Comparison of ENCODE assay signal across 20 cellular contexts in the genomic region with DNA sequence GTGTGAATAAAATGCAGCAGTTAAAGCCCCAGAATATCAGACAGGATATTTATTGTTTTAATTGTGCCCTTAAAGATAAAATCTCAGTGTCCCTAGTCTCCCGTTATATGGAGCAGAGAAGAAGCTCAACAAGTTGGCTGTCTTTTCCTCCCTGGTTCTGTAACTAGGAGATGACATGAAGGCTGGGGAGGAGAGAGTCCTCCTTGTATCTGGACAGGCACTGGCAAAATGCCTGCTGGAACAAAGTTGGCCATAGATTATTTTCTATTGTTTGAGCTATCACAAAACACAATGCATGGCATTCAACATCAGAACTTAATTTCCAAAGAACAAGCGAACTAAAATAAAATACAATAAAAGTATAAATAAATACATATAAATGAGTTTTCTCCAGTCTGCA.
"Had no signal": no experiment of that assay in that cellular context is flagged by ENCODE, and none has a peak within 500 bp of the region (broad histone marks: within the 10 kb centered on the region; RNA-seq: fewer than 3 reads in every experiment).

No MANE protein-coding gene starts in this region.

- H3K4me3 ChIP-seq: K562, SJSA1, SK-N-MC had no signal

- DNase-seq: Kasumi-1, MM.1S, NCI-H1092 treated with DMSO at 0.1 percent for 48 hours, NCI-H1436, NCI-H187, NCI-H2029, NCI-H2081 treated with DMSO at 0.1 percent for 48 hours, NCI-H2171, NCI-H226, NCI-H446, NCI-H510A, NCI-H524 treated with DMSO at 0.1 percent for 48 hours, NCI-H69, NCI-H774, Right ventricle myocardium superior, RPMI8226, SIG-M5 had no signal

- ATAC-seq: K562 had no signal
